In genomic region chr17:41347872-41348760, GRCh38 we compare ENCODE assay signal across 21 cellular contexts. TPM values are rescaled to one million over a fixed set of nuclear protein-coding genes. Genes with fewer than 3 reads are reported as not detected.
"Had no signal": no experiment of that assay in that cellular context is flagged by ENCODE, and none has a peak within 500 bp of the region (broad histone marks: within the 10 kb centered on the region; RNA-seq: fewer than 3 reads in every experiment).

No MANE protein-coding gene starts in this region.

- H3K27ac Mint-ChIP-seq: activated CD4-positive, alpha-beta memory T cell treated with anti-CD3 and anti-CD28 coated beads for 36 hours; activated naive CD8-positive, alpha-beta T cell treated with anti-CD3 and anti-CD28 coated beads, Interleukin-2, amount 50 U/mL, for 24 hours; stimulated activated naive CD8-positive, alpha-beta T cell treated with anti-CD3 and anti-CD28 coated beads, Interleukin-15, Interleukin-2, amounts not matched to agents 100 ng/mL and 50 ng/mL, for 24 hours had no signal

- H3K27ac ChIP-seq: ascending aorta, lower lobe of right lung, prostate gland, testis, VCaP had no signal

- H3K27me3 Mint-ChIP-seq: activated CD4-positive, alpha-beta memory T cell treated with anti-CD3 and anti-CD28 coated beads for 36 hours; activated naive CD8-positive, alpha-beta T cell treated with anti-CD3 and anti-CD28 coated beads, Interleukin-2, amount 50 U/mL, for 24 hours; stimulated activated naive CD8-positive, alpha-beta T cell treated with anti-CD3 and anti-CD28 coated beads, Interleukin-15, Interleukin-2, amounts not matched to agents 100 ng/mL and 50 ng/mL, for 24 hours had no signal

- H3K4me3 Mint-ChIP-seq: activated CD4-positive, alpha-beta memory T cell treated with anti-CD3 and anti-CD28 coated beads for 36 hours; activated naive CD8-positive, alpha-beta T cell treated with anti-CD3 and anti-CD28 coated beads, Interleukin-2, amount 50 U/mL, for 24 hours; naive thymus-derived CD8-positive, alpha-beta T cell; stimulated activated naive CD8-positive, alpha-beta T cell treated with anti-CD3 and anti-CD28 coated beads, Interleukin-15, Interleukin-2, amounts not matched to agents 100 ng/mL and 50 ng/mL, for 24 hours had no signal

- H3K9me3 Mint-ChIP-seq: stimulated activated naive CD8-positive, alpha-beta T cell treated with anti-CD3 and anti-CD28 coated beads, Interleukin-15, Interleukin-2, amounts not matched to agents 100 ng/mL and 50 ng/mL, for 24 hours had no signal

- FAIRE-seq: urothelium cell line had no signal

- H3K4me3 ChIP-seq: ascending aorta, lower lobe of right lung, mucosa of descending colon, prostate gland, testis had no signal

- H3K4me1 ChIP-seq: ascending aorta, lower lobe of right lung, prostate gland, testis had no signal

- H3K36me3 ChIP-seq: ascending aorta, lower lobe of right lung, prostate gland had no signal

- H3K9me3 ChIP-seq: ascending aorta, lower lobe of right lung, mucosa of descending colon, prostate gland, testis had no signal

- H3K27me3 ChIP-seq: ascending aorta, testis had no signal

- DNase-seq: activated CD4-positive, alpha-beta memory T cell treated with anti-CD3 and anti-CD28 coated beads for 36 hours; activated CD8-positive, alpha-beta memory T cell treated with anti-CD3 and anti-CD28 coated beads, Interleukin-2, amount 50 U/mL, for 48 hours; activated naive CD8-positive, alpha-beta T cell treated with anti-CD3 and anti-CD28 coated beads, Interleukin-2, amount 50 U/mL, for 24 hours; cortex of kidney; effector CD8-positive, alpha-beta T cell; left cardiac atrium; lower lobe of right lung; mucosa of descending colon; naive thymus-derived CD8-positive, alpha-beta T cell; nucleus accumbens; stimulated activated CD4-positive, alpha-beta T cell treated with anti-CD3 and anti-CD28 coated beads, Interleukin-2, amount 100 ng/mL, for 48 hours; stimulated activated CD8-positive, alpha-beta memory T cell treated with anti-CD3 and anti-CD28 coated beads, Interleukin-4, amount 100 ng/mL, for 48 hours; testis had no signal

- ATAC-seq: activated naive CD8-positive, alpha-beta T cell treated with anti-CD3 and anti-CD28 coated beads, Interleukin-2, amount 50 U/mL, for 24 hours; left cardiac atrium; lower lobe of right lung; mucosa of descending colon; naive thymus-derived CD8-positive, alpha-beta T cell; sciatic nerve had no signal

RNA-seq across cellular contexts. Expression of gene KRT33A, which starts 2.5 kb away (rescaled TPM):
- total RNA-seq: activated CD4-positive, alpha-beta memory T cell treated with anti-CD3 and anti-CD28 coated beads for 36 hours; ascending aorta; cardiac septum; epithelial cell of proximal tubule; left cardiac atrium; lower lobe of right lung; mucosa of descending colon; naive thymus-derived CD8-positive, alpha-beta T cell; prostate gland; sciatic nerve had no signal
- polyA plus RNA-seq: naive thymus-derived CD8-positive, alpha-beta T cell had no signal

RNA-seq across cellular contexts. Expression of gene KRT33B, which starts 21.5 kb away (rescaled TPM):
- total RNA-seq: activated CD4-positive, alpha-beta memory T cell treated with anti-CD3 and anti-CD28 coated beads for 36 hours; ascending aorta; cardiac septum; left cardiac atrium; lower lobe of right lung; mucosa of descending colon; naive thymus-derived CD8-positive, alpha-beta T cell; prostate gland; sciatic nerve had no signal
- polyA plus RNA-seq: naive thymus-derived CD8-positive, alpha-beta T cell had no signal

RNA-seq across cellular contexts. Expression of gene KRTAP17-1, which starts 32.6 kb away (rescaled TPM):
- total RNA-seq: activated CD4-positive, alpha-beta memory T cell treated with anti-CD3 and anti-CD28 coated beads for 36 hours; ascending aorta; cardiac septum; epithelial cell of proximal tubule; left cardiac atrium; lower lobe of right lung; mucosa of descending colon; naive thymus-derived CD8-positive, alpha-beta T cell; prostate gland; sciatic nerve; testis had no signal
- polyA plus RNA-seq: naive thymus-derived CD8-positive, alpha-beta T cell had no signal

RNA-seq across cellular contexts. Expression of gene KRT34, which starts 34.0 kb away (rescaled TPM):
- total RNA-seq: activated CD4-positive, alpha-beta memory T cell treated with anti-CD3 and anti-CD28 coated beads for 36 hours; ascending aorta; cardiac septum; left cardiac atrium; lower lobe of right lung; mucosa of descending colon; naive thymus-derived CD8-positive, alpha-beta T cell; sciatic nerve had no signal
- polyA plus RNA-seq: naive thymus-derived CD8-positive, alpha-beta T cell had no signal

RNA-seq across cellular contexts. Expression of gene KRTAP16-1, which starts 39.0 kb away (rescaled TPM):
- total RNA-seq: activated CD4-positive, alpha-beta memory T cell treated with anti-CD3 and anti-CD28 coated beads for 36 hours; ascending aorta; cardiac septum; epithelial cell of proximal tubule; left cardiac atrium; lower lobe of right lung; mucosa of descending colon; prostate gland; sciatic nerve; testis had no signal
